8 cellular contexts compared by ENCODE assay signal in genomic region chr16:69384974-69385373, GRCh38.
DNase-seq lines count a peak whose midpoint lies in the region; ATAC-seq and TF ChIP-seq lines count a peak whose summit lies in the region.

No MANE protein-coding gene starts in this region.

- H3K27me3 Mint-ChIP-seq in stimulated activated naive CD8-positive, alpha-beta T cell treated with anti-CD3 and anti-CD28 coated beads, Interleukin-15, Interleukin-2, amounts not matched to agents 100 ng/mL and 50 ng/mL, for 24 hours = no peaks in the 10 kb centered on the region

- peak overlapping the region; percentile 97 for H3K4me3 Mint-ChIP-seq in stimulated activated naive CD8-positive, alpha-beta T cell treated with anti-CD3 and anti-CD28 coated beads, Interleukin-15, Interleukin-2, amounts not matched to agents 100 ng/mL and 50 ng/mL, for 24 hours

- no peak for DNase-seq in stimulated activated naive CD8-positive, alpha-beta T cell treated with anti-CD3 and anti-CD28 coated beads, Interleukin-15, Interleukin-2, amounts not matched to agents 100 U/mL and 50 U/mL, for 24 hours
- DNase-seq in cardiac fibroblast (ENCODE audit: low read depth in 2 of 2) (no peak), HuH-7 (ENCODE audit: low spot score) (no peak)

- no peaks in the 10 kb centered on the region for H3K36me3 ChIP-seq in mucosa of stomach (ENCODE audit: control insufficient read depth, insufficient read depth, low read length)

- peaks cover 48% of the 10 kb centered on the region for H3K36me3 Mint-ChIP-seq in stimulated activated naive CD8-positive, alpha-beta T cell treated with anti-CD3 and anti-CD28 coated beads, Interleukin-15, Interleukin-2, amounts not matched to agents 100 ng/mL and 50 ng/mL, for 24 hours (ENCODE audit: low read depth)

- peak overlapping the region; percentile 71 for H3K9ac ChIP-seq in mucosa of stomach (ENCODE audit: low read length)

- H3K27ac Mint-ChIP-seq in stimulated activated naive CD8-positive, alpha-beta T cell treated with anti-CD3 and anti-CD28 coated beads, Interleukin-15, Interleukin-2, amounts not matched to agents 100 ng/mL and 50 ng/mL, for 24 hours = peak overlapping the region; percentile 95

- H3K9me3 Mint-ChIP-seq in stimulated activated naive CD8-positive, alpha-beta T cell treated with anti-CD3 and anti-CD28 coated beads, Interleukin-15, Interleukin-2, amounts not matched to agents 100 ng/mL and 50 ng/mL, for 24 hours = no peaks in the 10 kb centered on the region

- ATAC-seq in stimulated activated naive CD8-positive, alpha-beta T cell treated with anti-CD3 and anti-CD28 coated beads, Interleukin-15, Interleukin-2, amounts not matched to agents 100 U/mL and 50 U/mL, for 24 hours = no peak
- ATAC-seq in HG03139 (IDR thresholded peaks at IDR 0.05; ENCODE audit: unreplicated experiment) (no peak), GM18519 (IDR thresholded peaks at IDR 0.05; ENCODE audit: low FRiP score, unreplicated experiment) (no peak), HG03135 (IDR thresholded peaks at IDR 0.05; ENCODE audit: unreplicated experiment) (no peak)

- H3K4me3 ChIP-seq in cardiac fibroblast (replicated peaks in 1 of 2; ENCODE audit: low read depth in 2 of 2, low read length in 2 of 2) (peak overlapping the region; percentile 63 to 82), mucosa of stomach (ENCODE audit: low read length) (peak overlapping the region; percentile 23)

- H3K27me3 ChIP-seq in mucosa of stomach (ENCODE audit: control insufficient read depth, insufficient read depth, low read length) = no peaks in the 10 kb centered on the region

- no peaks in the 10 kb centered on the region for H3K4me1 ChIP-seq in mucosa of stomach (ENCODE audit: control insufficient read depth, insufficient read depth, low read length)

- H3K4me1 Mint-ChIP-seq in stimulated activated naive CD8-positive, alpha-beta T cell treated with anti-CD3 and anti-CD28 coated beads, Interleukin-15, Interleukin-2, amounts not matched to agents 100 ng/mL and 50 ng/mL, for 24 hours (ENCODE audit: low read depth) = peaks cover 38% of the 10 kb centered on the region

- H3K9me3 ChIP-seq in mucosa of stomach (ENCODE audit: control insufficient read depth, low read length) = no peaks in the 10 kb centered on the region

- TF ChIP-seq CTCF in cardiac fibroblast (IDR thresholded peaks at IDR 0.05; ENCODE audit: low read depth, low read length) = no peak
